ENCODE assay signal across 24 cellular contexts in genomic region chr3:39191773-39192172, GRCh38. TPM values are rescaled to one million over a fixed set of nuclear protein-coding genes. Genes with fewer than 3 reads are reported as not detected.
DNase-seq lines count a peak whose midpoint lies in the region; ATAC-seq lines count a peak whose summit lies in the region.
"Had no signal": no experiment of that assay in that cellular context is flagged by ENCODE, and none has a peak within 500 bp of the region (broad histone marks: within the 10 kb centered on the region; RNA-seq: fewer than 3 reads in every experiment).

No MANE protein-coding gene starts in this region.

- peak overlapping the region; percentile 37 to 62 for H3K27ac Mint-ChIP-seq in activated naive CD4-positive, alpha-beta T cell treated with anti-CD3 and anti-CD28 coated beads, Interleukin-2, amount 50 U/mL, for 72 hours
- peak overlapping the region; percentile 73 for H3K27ac Mint-ChIP-seq in activated naive CD8-positive, alpha-beta T cell treated with anti-CD3 and anti-CD28 coated beads for 36 hours
- peak overlapping the region; percentile 67 for H3K27ac Mint-ChIP-seq in stimulated activated effector memory CD8-positive, alpha-beta T cell treated with anti-CD3 and anti-CD28 coated beads, Interleukin-12 subunit alpha, Interleukin-12 subunit beta, amount 100 ng/mL, for 72 hours
- H3K27ac Mint-ChIP-seq: CD14-positive monocyte, GM23338 had no signal

- H3K27me3 ChIP-seq in right cardiac atrium (ENCODE audit: control insufficient read depth, insufficient read depth) = no peaks in the 10 kb centered on the region
- H3K27me3 ChIP-seq: stomach, tibial artery had no signal

- H3K36me3 Mint-ChIP-seq in activated naive CD4-positive, alpha-beta T cell treated with anti-CD3 and anti-CD28 coated beads, Interleukin-2, amount 50 U/mL, for 72 hours = no peaks in the 10 kb centered on the region
- no peaks in the 10 kb centered on the region for H3K36me3 Mint-ChIP-seq in activated naive CD8-positive, alpha-beta T cell treated with anti-CD3 and anti-CD28 coated beads for 36 hours
- H3K36me3 Mint-ChIP-seq in stimulated activated effector memory CD8-positive, alpha-beta T cell treated with anti-CD3 and anti-CD28 coated beads, Interleukin-12 subunit alpha, Interleukin-12 subunit beta, amount 100 ng/mL, for 72 hours = peaks cover 5% of the 10 kb centered on the region
- H3K36me3 Mint-ChIP-seq: CD14-positive monocyte had no signal

- peak in 1 of 2 donors; percentile 53 for DNase-seq in activated naive CD4-positive, alpha-beta T cell treated with anti-CD3 and anti-CD28 coated beads, Interleukin-2, amount 50 U/mL, for 72 hours (ENCODE audit: low spot score in 2 of 2)
- no peak for DNase-seq in activated naive CD4-positive, alpha-beta T cell treated with Interleukin-2 at 50 U/mL for 16 hours
- DNase-seq in activated naive CD8-positive, alpha-beta T cell treated with anti-CD3 and anti-CD28 coated beads for 36 hours = no peak
- DNase-seq in right cardiac atrium = peak in 1 of 3 donors; percentile 51
- DNase-seq in stimulated activated effector memory CD8-positive, alpha-beta T cell treated with anti-CD3 and anti-CD28 coated beads, Interleukin-12 subunit alpha, Interleukin-12 subunit beta, amount 100 ng/mL, for 72 hours (ENCODE audit: low spot score in 2 of 2) = no peak
- DNase-seq in activated effector memory CD4-positive, alpha-beta T cell treated with Interleukin-2 at 50 U/mL for 16 hours = no peak
- no peak for DNase-seq in NCI-H2227 treated with DMSO at 0.1 percent for 48 hours (lab: John Stamatoyannopoulos, UW)
- DNase-seq: Calu3; DND-41; KG1; NCI-H1436 treated with DMSO at 0.1 percent for 48 hours; NCI-H2107; NCI-H510A treated with DMSO at 0.1 percent for 48 hours; occipital lobe; stimulated activated CD4-positive, alpha-beta T cell treated with anti-CD3 and anti-CD28 coated beads, Interleukin-4, amount 100 ng/mL, for 24 hours; stomach; tibial artery had no signal

- intact Hi-C loops in right cardiac atrium (cut with DNase I) = loop anchor here in 1 of 4 donors (5.0 kb wide), 1 partner anchor 96 kb away; no protein-coding TSS in a partner anchor

- peaks cover 2% of the 10 kb centered on the region for H3K4me1 ChIP-seq in right cardiac atrium (ENCODE audit: control insufficient read depth, insufficient read depth, low read length)

- H3K27me3 Mint-ChIP-seq in activated naive CD8-positive, alpha-beta T cell treated with anti-CD3 and anti-CD28 coated beads for 36 hours = peaks cover 4% of the 10 kb centered on the region

- H3K9me3 Mint-ChIP-seq in activated naive CD4-positive, alpha-beta T cell treated with anti-CD3 and anti-CD28 coated beads, Interleukin-2, amount 50 U/mL, for 72 hours = no peaks in the 10 kb centered on the region
- no peaks in the 10 kb centered on the region for H3K9me3 Mint-ChIP-seq in activated naive CD8-positive, alpha-beta T cell treated with anti-CD3 and anti-CD28 coated beads for 36 hours
- H3K9me3 Mint-ChIP-seq in stimulated activated effector memory CD8-positive, alpha-beta T cell treated with anti-CD3 and anti-CD28 coated beads, Interleukin-12 subunit alpha, Interleukin-12 subunit beta, amount 100 ng/mL, for 72 hours = no peaks in the 10 kb centered on the region
- H3K9me3 Mint-ChIP-seq: GM23338 had no signal

- peak overlapping the region; percentile 69 for H3K4me3 ChIP-seq in right cardiac atrium (ENCODE audit: low read length)
- H3K4me3 ChIP-seq: GM23338, lung, stomach, tibial artery had no signal

- peak overlapping the region; percentile 30 for H3K4me3 Mint-ChIP-seq in activated naive CD8-positive, alpha-beta T cell treated with anti-CD3 and anti-CD28 coated beads for 36 hours
- no peak overlapping the region for H3K4me3 Mint-ChIP-seq in stimulated activated effector memory CD8-positive, alpha-beta T cell treated with anti-CD3 and anti-CD28 coated beads, Interleukin-12 subunit alpha, Interleukin-12 subunit beta, amount 100 ng/mL, for 72 hours
- H3K4me3 Mint-ChIP-seq: CD14-positive monocyte, GM23338 had no signal

- H3K4me1 Mint-ChIP-seq in activated naive CD8-positive, alpha-beta T cell treated with anti-CD3 and anti-CD28 coated beads for 36 hours = peaks cover 31% of the 10 kb centered on the region
- peaks cover 38% of the 10 kb centered on the region for H3K4me1 Mint-ChIP-seq in stimulated activated effector memory CD8-positive, alpha-beta T cell treated with anti-CD3 and anti-CD28 coated beads, Interleukin-12 subunit alpha, Interleukin-12 subunit beta, amount 100 ng/mL, for 72 hours

- no peak for ATAC-seq in activated naive CD4-positive, alpha-beta T cell treated with anti-CD3 and anti-CD28 coated beads, Interleukin-2, amount 50 U/mL, for 72 hours
- ATAC-seq in right cardiac atrium (peak; percentile 8 to 29), HG03108 (IDR thresholded peaks at IDR 0.05; ENCODE audit: unreplicated experiment) (no peak)
- ATAC-seq in stimulated activated effector memory CD8-positive, alpha-beta T cell treated with anti-CD3 and anti-CD28 coated beads, Interleukin-12 subunit alpha, Interleukin-12 subunit beta, amount 100 ng/mL, for 72 hours = no peak
- ATAC-seq: GM23338, Panc1 had no signal

- WGBS in right cardiac atrium = 74% methylated on average over 3 of the region's 3 CpGs

- H3K9me3 ChIP-seq in right cardiac atrium (ENCODE audit: control insufficient read depth, low read length) = no peaks in the 10 kb centered on the region
- H3K9me3 ChIP-seq: stomach, tibial artery had no signal

- H3K27ac ChIP-seq in right cardiac atrium (ENCODE audit: low read length) = peak overlapping the region; percentile 97
- H3K27ac ChIP-seq: stomach, tibial artery had no signal

RNA-seq across cellular contexts. Expression of gene XIRP1, which starts 0.6 kb away (rescaled TPM):
- total RNA-seq in activated naive CD4-positive, alpha-beta T cell treated with anti-CD3 and anti-CD28 coated beads, Interleukin-2, amount 50 U/mL, for 72 hours = 1 to 10 TPM in 1 of 2 donors, under 1 TPM in 1; 0.14 to 4.1 TPM
- total RNA-seq in activated naive CD8-positive, alpha-beta T cell treated with anti-CD3 and anti-CD28 coated beads for 36 hours = under 1 TPM; 0.66 to 0.91 TPM
- 100 to 1,000 TPM; 152 to 278 (median 176) TPM for total RNA-seq in right cardiac atrium
- polyA plus RNA-seq in right cardiac atrium = 453 TPM
- total RNA-seq: Calu3, GM23338, HT1080, occipital lobe had no signal
- polyA plus RNA-seq: CD14-positive monocyte, GM23338, keratinocyte had no signal

RNA-seq across cellular contexts. Expression of gene CSRNP1, which starts 38.4 kb away (rescaled TPM):
- total RNA-seq in activated naive CD4-positive, alpha-beta T cell treated with anti-CD3 and anti-CD28 coated beads, Interleukin-2, amount 50 U/mL, for 72 hours = 10 to 100 TPM; 72.9 to 87.1 TPM
- 10 to 100 TPM; 53.4 to 54.8 TPM for total RNA-seq in activated naive CD8-positive, alpha-beta T cell treated with anti-CD3 and anti-CD28 coated beads for 36 hours
- total RNA-seq in right cardiac atrium = 10 to 100 TPM; 10.9 to 33.2 (median 15.7) TPM
- polyA plus RNA-seq in right cardiac atrium = 30.5 TPM

Comparison
In these comparisons a context has a peak if more than half of its experiments do, and no peak if none do; other contexts are left out.
1. ATAC-seq: peak in right cardiac atrium (2 of 2); none in activated naive CD4-positive, alpha-beta T cell treated with anti-CD3 and anti-CD28 coated beads, Interleukin-2, amount 50 U/mL, for 72 hours (0 of 2), stimulated activated effector memory CD8-positive, alpha-beta T cell treated with anti-CD3 and anti-CD28 coated beads, Interleukin-12 subunit alpha, Interleukin-12 subunit beta, amount 100 ng/mL, for 72 hours (single experiment) and HG03108 (single experiment).
2. RNA of gene XIRP1, which starts 0.6 kb away (total RNA-seq): 152 to 278 TPM in right cardiac atrium; 0.14 to 4.1 TPM in activated naive CD4-positive, alpha-beta T cell treated with anti-CD3 and anti-CD28 coated beads, Interleukin-2, amount 50 U/mL, for 72 hours and 0.66 to 0.91 TPM in activated naive CD8-positive, alpha-beta T cell treated with anti-CD3 and anti-CD28 coated beads for 36 hours; every median in the first group is over 10 times any median in the second.
3. Peak in every context shown above with its lines, with median percentiles within 50 percentile points of each other: H3K27ac Mint-ChIP-seq.